Comparison of ENCODE assay signal across 8 cellular contexts in the genomic region with DNA sequence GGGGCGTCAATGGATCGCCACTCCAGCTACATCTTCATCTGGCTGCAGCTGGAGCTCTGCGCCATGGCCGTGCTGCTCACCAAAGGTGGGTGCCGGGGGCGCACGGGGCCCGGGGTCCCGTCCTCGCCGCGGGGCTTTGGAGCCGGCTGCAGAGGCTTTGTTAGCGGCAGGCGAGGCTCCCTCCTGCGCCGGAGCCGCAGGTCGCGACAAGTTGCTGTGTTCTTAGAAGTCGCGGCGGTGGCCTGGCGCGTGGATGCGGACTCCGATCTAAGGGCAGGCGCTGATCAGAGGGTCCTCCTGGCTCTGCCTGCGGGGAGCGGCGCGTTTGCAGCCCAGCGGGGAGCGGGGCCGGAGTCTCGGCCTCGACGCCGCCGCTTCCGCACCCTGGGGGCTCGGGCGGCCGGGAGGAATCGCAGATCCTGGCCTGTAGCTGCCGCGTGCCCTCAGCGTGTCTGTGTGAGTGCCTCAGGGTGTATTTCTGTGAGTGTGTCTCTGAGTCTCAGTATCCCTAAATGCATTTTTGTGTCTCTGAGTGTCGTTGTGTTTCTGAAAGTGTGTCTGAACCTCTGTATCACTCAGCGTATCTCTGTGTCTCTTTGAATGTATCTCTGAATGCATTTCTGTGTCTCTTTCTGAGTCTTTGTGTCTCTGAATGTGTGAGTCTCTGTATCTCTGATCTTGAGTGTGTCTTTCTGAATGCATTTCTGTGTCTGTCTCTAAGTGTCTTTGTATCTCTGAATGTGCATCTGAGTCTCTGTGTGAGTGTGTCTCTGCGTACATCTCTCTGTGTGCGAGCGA. TPM values are rescaled to one million over a fixed set of nuclear protein-coding genes. Genes with fewer than 3 reads are reported as not detected.
A peak's percentile ranks its signal among the peaks of the same experiment; 100 is the strongest.
DNase-seq lines count a peak whose midpoint lies in the region; ATAC-seq and TF ChIP-seq lines count a peak whose summit lies in the region.

No MANE protein-coding gene starts in this region.

- H3K27ac ChIP-seq in lower lobe of right lung = peak overlapping the region; percentile 78
- no peak overlapping the region for H3K27ac ChIP-seq in stomach smooth muscle (ENCODE audit: low read length)

- no peaks in the 10 kb centered on the region for H3K36me3 Mint-ChIP-seq in dendritic cell treated with granulocyte-macrophage colony-stimulating factor and Interleukin-4, amounts not matched to agents 40 ng/mL and 50 ng/mL, for 4 days (ENCODE audit: low read depth)

- H3K4me1 ChIP-seq in lower lobe of right lung (peaks cover 37% of the 10 kb centered on the region), stomach smooth muscle (ENCODE audit: control insufficient read depth, insufficient read depth, low read length) (peaks cover 26% of the 10 kb centered on the region)

- peaks cover 69% of the 10 kb centered on the region for H3K27me3 Mint-ChIP-seq in dendritic cell treated with granulocyte-macrophage colony-stimulating factor and Interleukin-4, amounts not matched to agents 40 ng/mL and 50 ng/mL, for 4 days

- H3K27ac Mint-ChIP-seq in dendritic cell treated with granulocyte-macrophage colony-stimulating factor and Interleukin-4, amounts not matched to agents 40 ng/mL and 50 ng/mL, for 4 days = no peak overlapping the region

- peak; percentile 15 for DNase-seq in CD1c-positive myeloid dendritic cell (ENCODE audit: extremely low spot score)
- DNase-seq in UCSD-AML1 (lab: John Stamatoyannopoulos, UW; ENCODE audit: unreplicated experiment) = peak; percentile 25
- peak; percentile 68 for DNase-seq in lower lobe of right lung
- no peak for DNase-seq in SKM-1 treated with dmso at 0.1 percent for 144 hours (lab: John Stamatoyannopoulos, UW; ENCODE audit: unreplicated experiment)

- H3K36me3 ChIP-seq in lower lobe of right lung (peaks cover 9% of the 10 kb centered on the region), stomach smooth muscle (ENCODE audit: control insufficient read depth in 2 of 2, insufficient read depth in 2 of 2, low read length in 2 of 2) (no peaks in the 10 kb centered on the region)

- H3K27me3 ChIP-seq in lower lobe of right lung (ENCODE audit: low read depth) (peaks cover 31% of the 10 kb centered on the region), stomach smooth muscle (ENCODE audit: control insufficient read depth in 1 of 2, insufficient read depth in 2 of 2, low read length in 2 of 2) (peaks cover 6 to 12% of the 10 kb centered on the region in 2 donors)

- peak overlapping the region; percentile 67 for H3K4me3 Mint-ChIP-seq in dendritic cell treated with granulocyte-macrophage colony-stimulating factor and Interleukin-4, amounts not matched to agents 40 ng/mL and 50 ng/mL, for 4 days

- H3K9me3 Mint-ChIP-seq in dendritic cell treated with granulocyte-macrophage colony-stimulating factor and Interleukin-4, amounts not matched to agents 40 ng/mL and 50 ng/mL, for 4 days = no peaks in the 10 kb centered on the region

- intact Hi-C loops in dendritic cell treated with granulocyte-macrophage colony-stimulating factor and Interleukin-4, amounts not matched to agents 40 ng/mL and 50 ng/mL, for 4 days (cut with micrococcal nuclease) = no loop called here
- intact Hi-C loops in lower lobe of right lung (cut with DNase I) = no loop called here

- TF ChIP-seq CTCF in lower lobe of right lung (IDR thresholded peaks at IDR 0.05) = no peak

- H3K9me3 ChIP-seq in lower lobe of right lung = no peaks in the 10 kb centered on the region
- H3K9me3 ChIP-seq in stomach smooth muscle (ENCODE audit: control insufficient read depth in 2 of 2, low read length in 2 of 2) = no peaks in the 10 kb centered on the region

- H3K4me3 ChIP-seq in lower lobe of right lung (peak overlapping the region; percentile 86), stomach smooth muscle (ENCODE audit: low read length in 2 of 2) (peak overlapping the region; percentile 26 to 79)

- H3K9ac ChIP-seq in stomach smooth muscle (ENCODE audit: low read length in 2 of 2) = peak overlapping the region in 1 of 2 donors; percentile 54

- peaks cover 27% of the 10 kb centered on the region for H3K4me1 Mint-ChIP-seq in dendritic cell treated with granulocyte-macrophage colony-stimulating factor and Interleukin-4, amounts not matched to agents 40 ng/mL and 50 ng/mL, for 4 days (ENCODE audit: low read depth)

- peak; percentile 6 for ATAC-seq in HG02759 (IDR thresholded peaks at IDR 0.05; ENCODE audit: unreplicated experiment)
- ATAC-seq in lower lobe of right lung = peak; percentile 27 to 42
- ATAC-seq in GM21381 (IDR thresholded peaks at IDR 0.05; ENCODE audit: unreplicated experiment) = no peak

RNA-seq across cellular contexts. Expression of gene BAMBI, which starts 0.8 kb away (rescaled TPM):
- total RNA-seq in lower lobe of right lung = 7.9 TPM
